1 cellular context compared by ENCODE assay signal in the genomic region with DNA sequence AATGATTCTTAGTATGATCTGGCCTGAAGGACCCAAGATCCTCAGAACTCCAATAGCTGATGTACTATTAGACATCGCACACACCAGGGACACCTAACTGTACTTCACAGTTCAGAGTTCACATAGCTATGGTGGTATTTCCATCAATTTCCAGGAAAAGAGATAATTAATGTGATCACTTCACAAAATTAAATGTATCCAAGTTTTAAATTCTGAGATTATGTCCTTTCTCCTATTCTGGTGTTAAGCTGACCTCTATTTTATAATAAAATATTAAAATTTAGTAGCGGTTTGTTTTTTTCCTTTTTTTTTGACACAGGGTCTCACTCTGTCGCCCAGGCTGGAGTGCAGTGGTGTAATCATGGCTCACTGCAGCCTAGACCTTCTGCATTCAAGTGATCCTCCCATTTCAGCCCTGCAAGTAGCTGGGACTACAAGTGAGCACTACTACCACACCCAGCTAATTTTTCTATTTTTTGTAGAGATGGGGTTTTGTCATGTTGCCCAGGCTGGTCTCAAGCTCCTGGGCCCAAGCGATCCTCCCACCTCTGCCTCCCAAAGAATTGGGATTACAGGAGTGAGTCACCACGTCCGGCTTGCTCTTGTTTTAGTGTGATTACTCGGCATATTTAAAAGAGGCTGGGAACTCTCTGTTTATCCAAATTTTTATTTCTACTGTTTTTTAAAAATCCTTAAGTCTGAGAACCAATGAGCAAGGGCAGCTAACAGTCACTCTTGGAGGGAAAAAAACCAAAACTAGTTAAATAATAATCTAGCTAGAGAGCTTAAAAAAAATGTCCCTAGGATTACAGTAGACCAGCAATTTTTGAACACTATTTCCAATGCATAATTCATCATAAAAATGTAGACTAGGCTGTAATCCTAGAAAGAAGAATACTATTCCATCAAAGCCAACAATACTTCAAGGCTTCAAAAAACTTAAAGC.
TF ChIP-seq lines count a peak whose summit lies in the region.

No MANE protein-coding gene starts in this region.

TF ChIP-seq in K562, 482 proteins besides CTCF, POLR2A, EP300 and RAD21 (continued from another document and continues in another):
- TF ChIP-seq, protein P1, sequence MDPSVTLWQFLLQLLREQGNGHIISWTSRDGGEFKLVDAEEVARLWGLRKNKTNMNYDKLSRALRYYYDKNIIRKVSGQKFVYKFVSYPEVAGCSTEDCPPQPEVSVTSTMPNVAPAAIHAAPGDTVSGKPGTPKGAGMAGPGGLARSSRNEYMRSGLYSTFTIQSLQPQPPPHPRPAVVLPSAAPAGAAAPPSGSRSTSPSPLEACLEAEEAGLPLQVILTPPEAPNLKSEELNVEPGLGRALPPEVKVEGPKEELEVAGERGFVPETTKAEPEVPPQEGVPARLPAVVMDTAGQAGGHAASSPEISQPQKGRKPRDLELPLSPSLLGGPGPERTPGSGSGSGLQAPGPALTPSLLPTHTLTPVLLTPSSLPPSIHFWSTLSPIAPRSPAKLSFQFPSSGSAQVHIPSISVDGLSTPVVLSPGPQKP (CRISPR knock-in tag; IDR thresholded peaks at IDR 0.05): no peak
- no peak for TF ChIP-seq BRD4 (IDR thresholded peaks at IDR 0.05)
- TF ChIP-seq NR1H2 (CRISPR knock-in tag; IDR thresholded peaks at IDR 0.05): no peak
- peak; percentile 62; the same call in 1 of the 2 replicates for TF ChIP-seq FOXM1 (IDR thresholded peaks at IDR 0.05; ENCODE audit: low read depth)
- TF ChIP-seq FOXM1 (CRISPR knock-in tag; IDR thresholded peaks at IDR 0.05; ENCODE audit: low read depth): no peak
- TF ChIP-seq TAF9B (IDR thresholded peaks at IDR 0.05; ENCODE audit: partially characterized antibody): peak; percentile 35
- TF ChIP-seq RFX5 (IDR thresholded peaks at IDR 0.05; ENCODE audit: low read depth, low read length): no peak
- no peak for TF ChIP-seq MXD1 (CRISPR knock-in tag; IDR thresholded peaks at IDR 0.05; ENCODE audit: borderline replicate concordance, poor library complexity, severe bottlenecking)
- TF ChIP-seq TFAM (CRISPR knock-in tag; conservative IDR thresholded peaks at IDR 0.05): no peak
- TF ChIP-seq, protein P2, sequence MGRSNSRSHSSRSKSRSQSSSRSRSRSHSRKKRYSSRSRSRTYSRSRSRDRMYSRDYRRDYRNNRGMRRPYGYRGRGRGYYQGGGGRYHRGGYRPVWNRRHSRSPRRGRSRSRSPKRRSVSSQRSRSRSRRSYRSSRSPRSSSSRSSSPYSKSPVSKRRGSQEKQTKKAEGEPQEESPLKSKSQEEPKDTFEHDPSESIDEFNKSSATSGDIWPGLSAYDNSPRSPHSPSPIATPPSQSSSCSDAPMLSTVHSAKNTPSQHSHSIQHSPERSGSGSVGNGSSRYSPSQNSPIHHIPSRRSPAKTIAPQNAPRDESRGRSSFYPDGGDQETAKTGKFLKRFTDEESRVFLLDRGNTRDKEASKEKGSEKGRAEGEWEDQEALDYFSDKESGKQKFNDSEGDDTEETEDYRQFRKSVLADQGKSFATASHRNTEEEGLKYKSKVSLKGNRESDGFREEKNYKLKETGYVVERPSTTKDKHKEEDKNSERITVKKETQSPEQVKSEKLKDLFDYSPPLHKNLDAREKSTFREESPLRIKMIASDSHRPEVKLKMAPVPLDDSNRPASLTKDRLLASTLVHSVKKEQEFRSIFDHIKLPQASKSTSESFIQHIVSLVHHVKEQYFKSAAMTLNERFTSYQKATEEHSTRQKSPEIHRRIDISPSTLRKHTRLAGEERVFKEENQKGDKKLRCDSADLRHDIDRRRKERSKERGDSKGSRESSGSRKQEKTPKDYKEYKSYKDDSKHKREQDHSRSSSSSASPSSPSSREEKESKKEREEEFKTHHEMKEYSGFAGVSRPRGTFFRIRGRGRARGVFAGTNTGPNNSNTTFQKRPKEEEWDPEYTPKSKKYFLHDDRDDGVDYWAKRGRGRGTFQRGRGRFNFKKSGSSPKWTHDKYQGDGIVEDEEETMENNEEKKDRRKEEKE (IDR thresholded peaks at IDR 0.05; ENCODE audit: borderline replicate concordance in 1 of 2, control insufficient read depth in 1 of 2, low read depth in 2 of 2, low read length in 1 of 2): no peak
- peak in 1 of 2 experiments; percentile 58; a peak in 1 of 3 replicates for TF ChIP-seq CBX3 (IDR thresholded peaks at IDR 0.05; ENCODE audit: borderline replicate concordance in 1 of 2, low read length in 2 of 2)
- no peak for TF ChIP-seq MCM5 (IDR thresholded peaks at IDR 0.05; ENCODE audit: low read depth)
- no peak for TF ChIP-seq ZNF561 (CRISPR knock-in tag; conservative IDR thresholded peaks at IDR 0.05)
- no peak for TF ChIP-seq ZKSCAN8 (CRISPR knock-in tag; IDR thresholded peaks at IDR 0.05)
- TF ChIP-seq SNRNP70 (optimal IDR thresholded peaks at IDR 0.05; ENCODE audit: low read depth, low read length): no peak
- TF ChIP-seq FOXP1 (CRISPR knock-in tag; IDR thresholded peaks at IDR 0.05): no peak
- peak; percentile 70; the same call in 1 of the 2 replicates for TF ChIP-seq ZNF592 (IDR thresholded peaks at IDR 0.05)
- no peak for TF ChIP-seq ZC3H11A (IDR thresholded peaks at IDR 0.05; ENCODE audit: low read depth, low read length)
- no peak for TF ChIP-seq ZBTB8A (IDR thresholded peaks at IDR 0.05; ENCODE audit: partially characterized antibody)
- peak; percentile 51; the same call in 1 of the 2 replicates for TF ChIP-seq ZNF121 (CRISPR knock-in tag; conservative IDR thresholded peaks at IDR 0.05)
- TF ChIP-seq POLR2H (tag; IDR thresholded peaks at IDR 0.05; ENCODE audit: low read depth): no peak; the same call in 1 of the 2 replicates
- TF ChIP-seq, protein P3, sequence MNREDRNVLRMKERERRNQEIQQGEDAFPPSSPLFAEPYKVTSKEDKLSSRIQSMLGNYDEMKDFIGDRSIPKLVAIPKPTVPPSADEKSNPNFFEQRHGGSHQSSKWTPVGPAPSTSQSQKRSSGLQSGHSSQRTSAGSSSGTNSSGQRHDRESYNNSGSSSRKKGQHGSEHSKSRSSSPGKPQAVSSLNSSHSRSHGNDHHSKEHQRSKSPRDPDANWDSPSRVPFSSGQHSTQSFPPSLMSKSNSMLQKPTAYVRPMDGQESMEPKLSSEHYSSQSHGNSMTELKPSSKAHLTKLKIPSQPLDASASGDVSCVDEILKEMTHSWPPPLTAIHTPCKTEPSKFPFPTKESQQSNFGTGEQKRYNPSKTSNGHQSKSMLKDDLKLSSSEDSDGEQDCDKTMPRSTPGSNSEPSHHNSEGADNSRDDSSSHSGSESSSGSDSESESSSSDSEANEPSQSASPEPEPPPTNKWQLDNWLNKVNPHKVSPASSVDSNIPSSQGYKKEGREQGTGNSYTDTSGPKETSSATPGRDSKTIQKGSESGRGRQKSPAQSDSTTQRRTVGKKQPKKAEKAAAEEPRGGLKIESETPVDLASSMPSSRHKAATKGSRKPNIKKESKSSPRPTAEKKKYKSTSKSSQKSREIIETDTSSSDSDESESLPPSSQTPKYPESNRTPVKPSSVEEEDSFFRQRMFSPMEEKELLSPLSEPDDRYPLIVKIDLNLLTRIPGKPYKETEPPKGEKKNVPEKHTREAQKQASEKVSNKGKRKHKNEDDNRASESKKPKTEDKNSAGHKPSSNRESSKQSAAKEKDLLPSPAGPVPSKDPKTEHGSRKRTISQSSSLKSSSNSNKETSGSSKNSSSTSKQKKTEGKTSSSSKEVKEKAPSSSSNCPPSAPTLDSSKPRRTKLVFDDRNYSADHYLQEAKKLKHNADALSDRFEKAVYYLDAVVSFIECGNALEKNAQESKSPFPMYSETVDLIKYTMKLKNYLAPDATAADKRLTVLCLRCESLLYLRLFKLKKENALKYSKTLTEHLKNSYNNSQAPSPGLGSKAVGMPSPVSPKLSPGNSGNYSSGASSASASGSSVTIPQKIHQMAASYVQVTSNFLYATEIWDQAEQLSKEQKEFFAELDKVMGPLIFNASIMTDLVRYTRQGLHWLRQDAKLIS (CRISPR knock-in tag; IDR thresholded peaks at IDR 0.05): no peak
- no peak for TF ChIP-seq PYGO2 (tag; IDR thresholded peaks at IDR 0.05)
- no peak for TF ChIP-seq MTF1 (CRISPR knock-in tag; IDR thresholded peaks at IDR 0.05; ENCODE audit: borderline replicate concordance)
- TF ChIP-seq DMBX1 (CRISPR knock-in tag; IDR thresholded peaks at IDR 0.05; ENCODE audit: borderline replicate concordance): no peak
- no peak for TF ChIP-seq ZNF551 (CRISPR knock-in tag; IDR thresholded peaks at IDR 0.05)
- TF ChIP-seq HDAC2 (IDR thresholded peaks at IDR 0.05): peak; percentile 93
- TF ChIP-seq NFRKB (IDR thresholded peaks at IDR 0.05; ENCODE audit: low read depth): no peak
- TF ChIP-seq RB1 (IDR thresholded peaks at IDR 0.05; ENCODE audit: low read depth): no peak
- no peak for TF ChIP-seq XRCC3 (IDR thresholded peaks at IDR 0.05)
- TF ChIP-seq, protein P4, sequence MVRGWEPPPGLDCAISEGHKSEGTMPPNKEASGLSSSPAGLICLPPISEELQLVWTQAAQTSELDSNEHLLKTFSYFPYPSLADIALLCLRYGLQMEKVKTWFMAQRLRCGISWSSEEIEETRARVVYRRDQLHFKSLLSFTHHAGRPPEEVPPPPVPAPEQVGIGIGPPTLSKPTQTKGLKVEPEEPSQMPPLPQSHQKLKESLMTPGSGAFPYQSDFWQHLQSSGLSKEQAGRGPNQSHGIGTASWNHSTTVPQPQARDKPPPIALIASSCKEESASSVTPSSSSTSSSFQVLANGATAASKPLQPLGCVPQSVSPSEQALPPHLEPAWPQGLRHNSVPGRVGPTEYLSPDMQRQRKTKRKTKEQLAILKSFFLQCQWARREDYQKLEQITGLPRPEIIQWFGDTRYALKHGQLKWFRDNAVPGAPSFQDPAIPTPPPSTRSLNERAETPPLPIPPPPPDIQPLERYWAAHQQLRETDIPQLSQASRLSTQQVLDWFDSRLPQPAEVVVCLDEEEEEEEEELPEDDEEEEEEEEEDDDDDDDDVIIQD (CRISPR knock-in tag; IDR thresholded peaks at IDR 0.05): no peak
- TF ChIP-seq, protein P5, sequence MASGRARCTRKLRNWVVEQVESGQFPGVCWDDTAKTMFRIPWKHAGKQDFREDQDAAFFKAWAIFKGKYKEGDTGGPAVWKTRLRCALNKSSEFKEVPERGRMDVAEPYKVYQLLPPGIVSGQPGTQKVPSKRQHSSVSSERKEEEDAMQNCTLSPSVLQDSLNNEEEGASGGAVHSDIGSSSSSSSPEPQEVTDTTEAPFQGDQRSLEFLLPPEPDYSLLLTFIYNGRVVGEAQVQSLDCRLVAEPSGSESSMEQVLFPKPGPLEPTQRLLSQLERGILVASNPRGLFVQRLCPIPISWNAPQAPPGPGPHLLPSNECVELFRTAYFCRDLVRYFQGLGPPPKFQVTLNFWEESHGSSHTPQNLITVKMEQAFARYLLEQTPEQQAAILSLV (tag; IDR thresholded peaks at IDR 0.05): no peak
- TF ChIP-seq, protein P6, sequence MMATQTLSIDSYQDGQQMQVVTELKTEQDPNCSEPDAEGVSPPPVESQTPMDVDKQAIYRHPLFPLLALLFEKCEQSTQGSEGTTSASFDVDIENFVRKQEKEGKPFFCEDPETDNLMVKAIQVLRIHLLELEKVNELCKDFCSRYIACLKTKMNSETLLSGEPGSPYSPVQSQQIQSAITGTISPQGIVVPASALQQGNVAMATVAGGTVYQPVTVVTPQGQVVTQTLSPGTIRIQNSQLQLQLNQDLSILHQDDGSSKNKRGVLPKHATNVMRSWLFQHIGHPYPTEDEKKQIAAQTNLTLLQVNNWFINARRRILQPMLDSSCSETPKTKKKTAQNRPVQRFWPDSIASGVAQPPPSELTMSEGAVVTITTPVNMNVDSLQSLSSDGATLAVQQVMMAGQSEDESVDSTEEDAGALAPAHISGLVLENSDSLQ (IDR thresholded peaks at IDR 0.05): no peak
- no peak for TF ChIP-seq YBX1 (IDR thresholded peaks at IDR 0.05)
- no peak for TF ChIP-seq CBX1 (IDR thresholded peaks at IDR 0.05; ENCODE audit: low read depth)
- TF ChIP-seq FOXP4 (CRISPR knock-in tag; IDR thresholded peaks at IDR 0.05; ENCODE audit: borderline replicate concordance): no peak
- TF ChIP-seq KDM1A (IDR thresholded peaks at IDR 0.05): peak in 1 of 2 experiments; percentile 73; a peak in 2 of 4 replicates
- no peak for TF ChIP-seq SP2 (IDR thresholded peaks at IDR 0.05; ENCODE audit: extremely low read depth, low read depth, low read length, poor library complexity, severe bottlenecking)
- TF ChIP-seq RCOR1 (IDR thresholded peaks at IDR 0.05; ENCODE audit: borderline replicate concordance in 1 of 2, low read depth in 2 of 2, low read length in 2 of 2): peak in 1 of 2 experiments; percentile 66; a peak in 2 of 4 replicates
